In the genomic region with DNA sequence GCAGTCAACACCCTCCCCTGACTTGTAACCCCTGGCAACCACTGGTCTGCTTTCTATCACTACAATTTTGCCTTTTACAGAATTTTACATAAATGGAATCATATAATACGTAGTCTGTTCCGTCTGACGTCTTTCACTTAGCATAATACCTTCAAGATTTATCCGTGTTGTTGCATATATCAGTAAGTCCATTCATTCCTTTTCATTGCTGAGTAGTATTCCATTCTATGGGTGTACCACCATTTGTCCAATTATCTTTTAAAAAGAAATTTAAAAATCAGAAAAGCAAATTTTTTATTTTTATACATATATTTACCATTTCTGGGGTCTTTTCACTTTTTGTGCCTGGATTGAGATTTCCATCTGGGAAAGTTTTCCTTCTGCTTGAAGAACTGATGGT, we compare ENCODE assay signal across 36 cellular contexts. TPM values are rescaled to one million over a fixed set of nuclear protein-coding genes. Genes with fewer than 3 reads are reported as not detected.
"Had no signal": no experiment of that assay in that cellular context is flagged by ENCODE, and none has a peak within 500 bp of the region (broad histone marks: within the 10 kb centered on the region; RNA-seq: fewer than 3 reads in every experiment).

No MANE protein-coding gene starts in this region.

- H3K4me1 ChIP-seq: adrenal gland, ascending aorta, body of pancreas, breast epithelium, colonic mucosa had no signal

- H3K36me3 ChIP-seq: adrenal gland, ascending aorta, brain microvascular endothelial cell, breast epithelium, cardiac muscle cell, colonic mucosa had no signal

- H3K4me3 ChIP-seq: adrenal gland, ascending aorta, body of pancreas, breast epithelium, cardiac muscle cell, colonic mucosa had no signal

- FAIRE-seq: astrocyte, bronchial epithelial cell, colon had no signal

- H3K9me3 ChIP-seq: adrenal gland, ascending aorta, body of pancreas, breast epithelium, colonic mucosa had no signal

- H3K27ac ChIP-seq: adrenal gland, ascending aorta, body of pancreas, brain microvascular endothelial cell, breast epithelium, cardiac muscle cell, colonic mucosa had no signal

- ATAC-seq: activated naive CD4-positive, alpha-beta T cell treated with anti-CD3 and anti-CD28 coated beads, Interleukin-2, amount 50 U/mL, for 72 hours; activated naive CD8-positive, alpha-beta T cell treated with anti-CD3 and anti-CD28 coated beads, Interleukin-2, amount 50 U/mL, for 24 hours; activated T-cell treated with anti-CD3 and anti-CD28 coated beads, Interleukin-2, amount 50 U/mL, for 72 hours; activated T-helper 17 cell treated with anti-CD3 and anti-CD28 coated beads, Interleukin-2, amount 50 U/mL, for 72 hours; body of pancreas had no signal

- H3K27me3 ChIP-seq: adrenal gland, ascending aorta, body of pancreas, brain microvascular endothelial cell, breast epithelium, cardiac muscle cell, colonic mucosa had no signal

- DNase-seq: activated effector memory CD4-positive, alpha-beta T cell treated with anti-CD3 and anti-CD28 coated beads, Interleukin-2, amount 50 U/mL, for 16 hours; activated effector memory CD4-positive, alpha-beta T cell treated with Interleukin-2 at 50 U/mL for 16 hours; activated gamma-delta T cell; activated gamma-delta T cell treated with Interleukin-2 at 50 U/mL for 16 hours; activated naive CD4-positive, alpha-beta T cell; activated naive CD4-positive, alpha-beta T cell treated with anti-CD3 and anti-CD28 coated beads for 36 hours; activated naive CD4-positive, alpha-beta T cell treated with anti-CD3 and anti-CD28 coated beads, Interleukin-2, amount 10 ng/mL, durations not matched to agents 7 days and 5 days; activated naive CD4-positive, alpha-beta T cell treated with anti-CD3 and anti-CD28 coated beads, Interleukin-2, amount 50 U/mL, for 16 hours; activated naive CD4-positive, alpha-beta T cell treated with Interleukin-2 at 50 U/mL for 16 hours; activated naive CD8-positive, alpha-beta T cell treated with anti-CD3 and anti-CD28 coated beads for 36 hours; activated naive CD8-positive, alpha-beta T cell treated with anti-CD3 and anti-CD28 coated beads, Interleukin-2, amount 10 ng/mL, durations not matched to agents 7 days and 5 days; activated naive CD8-positive, alpha-beta T cell treated with anti-CD3 and anti-CD28 coated beads, Interleukin-2, amount 50 U/mL, for 24 hours; activated T-cell treated with anti-CD3 and anti-CD28 coated beads, Interleukin-2, amount 50 U/mL, for 48 hours; activated T-cell treated with anti-CD3 and anti-CD28 coated beads, Interleukin-2, amount 50 U/mL, for 72 hours; adrenal gland; amniotic stem cell; amygdala; anterior cingulate cortex; aorta; body of pancreas; brain microvascular endothelial cell; caudate nucleus; central memory CD4-positive, alpha-beta T cell; cerebellar nuclear complex; colonic mucosa had no signal

RNA-seq across cellular contexts. Expression of gene NOX5, which starts 35.5 kb away (rescaled TPM):
- total RNA-seq: activated naive CD4-positive, alpha-beta T cell treated with anti-CD3 and anti-CD28 coated beads for 36 hours; activated naive CD8-positive, alpha-beta T cell treated with anti-CD3 and anti-CD28 coated beads for 36 hours; activated T-cell treated with anti-CD3 and anti-CD28 coated beads, Interleukin-2, amount 50 U/mL, for 72 hours; activated T-helper 17 cell treated with anti-CD3 and anti-CD28 coated beads, Interleukin-2, amount 50 U/mL, for 72 hours; activated T-helper 2 cell treated with anti-CD3 and anti-CD28 coated beads, Interferon-gamma antibody, Interleukin-2, Interleukin-4, amounts not matched to agents 10 μg/mL and 5 μg/mL and 100 μg/mL, durations not matched to agents 14 hours and 24 hours and 36 hours; bronchial epithelial cell; cardiac septum; chondrocyte had no signal
